2 cellular contexts compared by ENCODE assay signal in the genomic region with DNA sequence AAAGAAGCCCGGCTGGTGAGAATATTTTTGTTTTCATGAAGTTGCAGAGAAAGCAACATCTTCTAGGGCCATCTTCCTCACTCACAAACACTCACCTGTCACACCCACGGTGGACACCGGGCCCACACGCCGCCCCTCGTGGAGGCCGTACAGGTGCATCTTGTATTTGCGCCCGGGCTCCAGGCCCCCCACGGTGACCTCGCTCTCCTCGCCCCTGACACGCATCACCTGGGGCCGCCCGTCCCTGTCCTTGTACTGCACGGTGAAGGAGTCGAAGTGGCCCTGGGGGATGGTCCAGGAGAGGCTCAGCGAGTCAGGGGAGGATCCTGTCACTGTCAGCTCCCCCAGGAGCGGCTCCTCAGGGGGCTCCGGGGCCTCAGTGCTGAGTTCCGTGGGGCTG. TPM values are rescaled to one million over a fixed set of nuclear protein-coding genes. Genes with fewer than 3 reads are reported as not detected.
"Had no signal": no experiment of that assay in that cellular context is flagged by ENCODE, and none has a peak within 500 bp of the region (broad histone marks: within the 10 kb centered on the region; RNA-seq: fewer than 3 reads in every experiment).

No MANE protein-coding gene starts in this region.

RNA-seq across cellular contexts. Expression of gene CYP21A2, which starts 17.5 kb away (rescaled TPM):
- total RNA-seq: stomach, urinary bladder had no signal
